ENCODE assay signal across 15 cellular contexts in the genomic region with DNA sequence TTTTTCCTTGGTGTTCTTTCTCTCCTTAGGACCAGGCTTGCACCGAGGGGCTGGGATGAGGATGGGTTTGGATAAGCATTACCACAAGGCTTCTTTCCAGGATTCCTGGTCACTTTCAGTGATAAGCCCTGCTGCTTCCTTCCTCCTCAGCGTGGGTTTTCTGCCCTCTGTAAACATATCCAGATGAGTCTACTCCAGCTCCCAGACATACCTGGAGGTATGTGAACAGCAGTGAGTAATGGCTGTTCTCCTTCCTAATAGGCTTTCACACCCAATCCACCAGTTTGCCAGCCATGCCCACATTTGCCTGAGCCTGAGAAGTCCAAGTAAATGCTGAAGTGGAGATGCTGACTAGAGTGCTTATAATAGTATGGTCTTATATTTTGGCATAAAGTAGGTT.
A peak's percentile ranks its signal among the peaks of the same experiment; 100 is the strongest.
DNase-seq lines count a peak whose midpoint lies in the region; ATAC-seq and TF ChIP-seq lines count a peak whose summit lies in the region.
"Had no signal": no experiment of that assay in that cellular context is flagged by ENCODE, and none has a peak within 500 bp of the region (broad histone marks: within the 10 kb centered on the region; RNA-seq: fewer than 3 reads in every experiment).

No MANE protein-coding gene starts in this region.

- no peak for TF ChIP-seq CTCF in smooth muscle cell (IDR thresholded peaks at IDR 0.05; ENCODE audit: borderline replicate concordance, insufficient read depth, poor library complexity, severe bottlenecking)

- no peaks in the 10 kb centered on the region for H4K20me1 ChIP-seq in smooth muscle cell (ENCODE audit: low read depth)

- no peaks in the 10 kb centered on the region for H3K36me3 ChIP-seq in smooth muscle cell (ENCODE audit: low read depth)
- H3K36me3 ChIP-seq: MG63 had no signal

- H3K27me3 ChIP-seq in smooth muscle cell (ENCODE audit: low read depth), result no peaks in the 10 kb centered on the region
- H3K27me3 ChIP-seq: MG63 had no signal

- H3K4me1 ChIP-seq in smooth muscle cell (ENCODE audit: low read depth), result no peaks in the 10 kb centered on the region

- no peaks in the 10 kb centered on the region for H3K9me3 ChIP-seq in smooth muscle cell (replicated peaks; ENCODE audit: low read depth)
- H3K9me3 ChIP-seq: MG63 had no signal

- no peaks in the 10 kb centered on the region for H3F3A ChIP-seq in smooth muscle cell (ENCODE audit: low read depth)

- no peak overlapping the region for H2AFZ ChIP-seq in smooth muscle cell (ENCODE audit: low read depth)

- 21% methylated on average over 2 of the region's 2 CpGs for WGBS in smooth muscle cell (ENCODE audit: low lambda C conversion rate)

- H3K9ac ChIP-seq in smooth muscle cell (ENCODE audit: low read depth), result no peak overlapping the region

- H3K4me2 ChIP-seq in smooth muscle cell, result no peak overlapping the region

- no peak overlapping the region for H3K4me3 ChIP-seq in smooth muscle cell
- H3K4me3 ChIP-seq: MG63 had no signal

- H3K79me2 ChIP-seq in smooth muscle cell (ENCODE audit: low read depth), result no peaks in the 10 kb centered on the region

- no peak for ATAC-seq in HG03571 (IDR thresholded peaks at IDR 0.05; ENCODE audit: unreplicated experiment)
- ATAC-seq in GM18519 (IDR thresholded peaks at IDR 0.05; ENCODE audit: low FRiP score, unreplicated experiment), result no peak

- H3K27ac ChIP-seq in smooth muscle cell (ENCODE audit: low read depth), result peak overlapping the region; percentile 40

- peak; percentile 50 for DNase-seq in M059J (ENCODE audit: low read depth)
- DNase-seq in astrocyte of the hippocampus (ENCODE audit: low read depth, low spot score), result peak; percentile 62
- peak; percentile 4 for DNase-seq in glomerular visceral epithelial cell (ENCODE audit: extremely low spot score)
- no peak for DNase-seq in smooth muscle cell (lab: John Stamatoyannopoulos, UW; ENCODE audit: unreplicated experiment)
- no peak for DNase-seq in SIG-M5 (lab: John Stamatoyannopoulos, UW)
- DNase-seq: CD4-positive, alpha-beta T cell; DMS53; GOT3; MG63; NCI-H1105; NCI-H1694; NCI-H524; SHP77 had no signal

Comparison
In these comparisons a context has a peak if more than half of its experiments do, and no peak if none do; other contexts are left out.
1. DNase-seq: peak in M059J (single experiment), astrocyte of the hippocampus (single experiment) and glomerular visceral epithelial cell (single experiment); none in smooth muscle cell (single experiment) and SIG-M5 (single experiment).